ENCODE assay signal across 9 cellular contexts in genomic region chr6:32046450-32047083, GRCh38. TPM values are rescaled to one million over a fixed set of nuclear protein-coding genes. Genes with fewer than 3 reads are reported as not detected.
DNase-seq lines count a peak whose midpoint lies in the region; ATAC-seq and TF ChIP-seq lines count a peak whose summit lies in the region.
"Had no signal": no experiment of that assay in that cellular context is flagged by ENCODE, and none has a peak within 500 bp of the region (broad histone marks: within the 10 kb centered on the region; RNA-seq: fewer than 3 reads in every experiment).

No MANE protein-coding gene starts in this region.

- no peaks in the 10 kb centered on the region for H3K36me3 ChIP-seq in mucosa of descending colon (ENCODE audit: low read depth)

- ATAC-seq in mucosa of descending colon (peak; percentile 2), HG03460 (IDR thresholded peaks at IDR 0.05; ENCODE audit: unreplicated experiment) (no peak), GM18511 (IDR thresholded peaks at IDR 0.05; ENCODE audit: unreplicated experiment) (no peak), GM21825 (IDR thresholded peaks at IDR 0.05; ENCODE audit: unreplicated experiment) (no peak)

- DNase-seq in AG08395 (ENCODE audit: low spot score) = peak; percentile 36
- peak; percentile 38 for DNase-seq in NAMALWA (ENCODE audit: low spot score)
- DNase-seq in ecto neural progenitor cell (ENCODE audit: low spot score) = peak; percentile 56
- DNase-seq in mucosa of descending colon = peak in 1 of 3 donors; percentile 58
- no peak for DNase-seq in stimulated activated CD4-positive, alpha-beta T cell treated with anti-CD3 and anti-CD28 coated beads, Interleukin-15, amount 100 ng/mL, for 24 hours
- DNase-seq: naive B cell had no signal

- peaks cover 3% of the 10 kb centered on the region for H3K4me1 ChIP-seq in mucosa of descending colon (ENCODE audit: low read depth)

- no peak for TF ChIP-seq CTCF in mucosa of descending colon (IDR thresholded peaks at IDR 0.05)

- H3K4me3 ChIP-seq in mucosa of descending colon = no peak overlapping the region

- intact Hi-C loops in mucosa of descending colon (cut with DNase I, micrococcal nuclease) = no loop called here

- no peaks in the 10 kb centered on the region for H3K9me3 ChIP-seq in mucosa of descending colon

RNA-seq across cellular contexts. Expression of gene CYP21A2, which starts 8.4 kb away (rescaled TPM):
- total RNA-seq in mucosa of descending colon = 1 to 10 TPM in 1 of 3 donors, under 1 TPM in 2; 0.93 to 2.1 (median 0.94) TPM

RNA-seq across cellular contexts. Expression of gene C4B, which starts 32.0 kb away (rescaled TPM):
- total RNA-seq in mucosa of descending colon = 100 to 1,000 TPM in 1 of 3 donors, 10 to 100 TPM in 1, 1 to 10 TPM in 1; 9.2 to 175 (median 51.0) TPM
